Comparison of ENCODE assay signal across 34 cellular contexts in genomic region chr17:46751425-46751824, GRCh38.
DNase-seq lines count a peak whose midpoint lies in the region; ATAC-seq, FAIRE-seq and TF ChIP-seq lines count a peak whose summit lies in the region.
"Had no signal": no experiment of that assay in that cellular context is flagged by ENCODE, and none has a peak within 500 bp of the region (broad histone marks: within the 10 kb centered on the region; RNA-seq: fewer than 3 reads in every experiment).

No MANE protein-coding gene starts in this region.

- dilution Hi-C loops in keratinocyte (cut with MboI; ENCODE audit: extremely low pct_ligation_motif_present, low sequenced_read_pairs): no loop called here

- DNase-seq in bronchial epithelial cell (ENCODE audit: low read depth): peak; percentile 50
- no peak for DNase-seq in foreskin keratinocyte
- DNase-seq in keratinocyte (ENCODE audit: low read depth, low spot score): no peak
- no peak for DNase-seq in OCI-M1 (lab: John Stamatoyannopoulos, UW)
- no peak for DNase-seq in NK-92 (lab: John Stamatoyannopoulos, UW; ENCODE audit: unreplicated experiment)
- DNase-seq in HEK293T (ENCODE audit: extremely low spot score): no peak
- DNase-seq in midbrain (lab: John Stamatoyannopoulos, UW): no peak
- DNase-seq: 8988T; ACHN; AML-193; BE2C; C1 segment of cervical spinal cord; Caco-2; Calu3; CD4-positive, alpha-beta memory T cell; CD4-positive, alpha-beta T cell; CD4-positive, CD25-positive, alpha-beta regulatory T cell; CD8-positive, alpha-beta memory T cell; CD8-positive, alpha-beta T cell; COR-L47; DMS 273 treated with DMSO at 0.1 percent for 48 hours; DMS153; DMS53; DMS79; DMS79 treated with DMSO at 0.1 percent for 48 hours; DND-41; EL had no signal

- peak overlapping the region; percentile 46 for H3K4me2 ChIP-seq in keratinocyte (ENCODE audit: control insufficient read depth, extremely low read depth, insufficient read depth, low read depth, low read length)
- H3K4me2 ChIP-seq: A549; BLaER1; BLaER1 treated with 17β-estradiol and CSF1 and Interleukin-3, amounts not matched to agents 10 nM and 100 nM had no signal

- no peak overlapping the region for H3K27ac ChIP-seq in foreskin keratinocyte
- H3K27ac ChIP-seq in keratinocyte (ENCODE audit: control insufficient read depth, insufficient read depth, low read length): no peak overlapping the region
- H3K27ac ChIP-seq: 22Rv1; A549; BLaER1; BLaER1 treated with 17β-estradiol and CSF1 and Interleukin-3, amounts not matched to agents 10 nM and 100 nM; C4-2B had no signal

- FAIRE-seq in bronchial epithelial cell (lab: Jason Lieb, UNC) (no peak), keratinocyte (lab: Jason Lieb, UNC) (peak; percentile 72)
- FAIRE-seq: A549, D721Med had no signal

- H3K4me1 ChIP-seq in foreskin keratinocyte (peaks cover 22% of the 10 kb centered on the region), keratinocyte (ENCODE audit: control insufficient read depth, extremely low read depth, insufficient read depth, low read length) (peaks cover 30% of the 10 kb centered on the region)
- H3K4me1 ChIP-seq: A549, BE2C, BLaER1, Caco-2 had no signal

- H3K36me3 ChIP-seq in bronchial epithelial cell (ENCODE audit: control insufficient read depth, insufficient read depth, low read length): no peaks in the 10 kb centered on the region
- H3K36me3 ChIP-seq in keratinocyte (ENCODE audit: control insufficient read depth in 2 of 2, extremely low read depth in 1 of 2, insufficient read depth in 2 of 2, low read length in 2 of 2): peaks cover 2 to 4% of the 10 kb centered on the region in 2 experiments

- no peaks in the 10 kb centered on the region for H3K9me3 ChIP-seq in keratinocyte (ENCODE audit: control insufficient read depth, low read depth, low read length)
- H3K9me3 ChIP-seq: A549; BE2C; BLaER1; BLaER1 treated with 17β-estradiol and CSF1 and Interleukin-3, amounts not matched to agents 10 nM and 100 nM; Caco-2 had no signal

- H3K27me3 ChIP-seq in bronchial epithelial cell (ENCODE audit: control insufficient read depth, insufficient read depth, low read length) (no peaks in the 10 kb centered on the region), foreskin keratinocyte (no peaks in the 10 kb centered on the region), keratinocyte (ENCODE audit: control insufficient read depth, extremely low read depth, insufficient read depth, low read length) (no peaks in the 10 kb centered on the region)
- H3K27me3 ChIP-seq: BE2C; BLaER1; BLaER1 treated with 17β-estradiol and CSF1 and Interleukin-3, amounts not matched to agents 10 nM and 100 nM had no signal

- ATAC-seq in esophagus mucosa (peak; percentile 58), foreskin keratinocyte (peak; percentile 21)
- ATAC-seq: A549; CD8-positive, alpha-beta T cell had no signal

- no peak overlapping the region for H3K4me3 ChIP-seq in bronchial epithelial cell (ENCODE audit: low read depth, low read length)
- no peak overlapping the region for H3K4me3 ChIP-seq in keratinocyte (ENCODE audit: control insufficient read depth in 2 of 3, extremely low read depth in 1 of 3, insufficient read depth in 2 of 3, low read depth in 1 of 3, low read length in 3 of 3)
- H3K4me3 ChIP-seq: A549; BLaER1; BLaER1 treated with 17β-estradiol and CSF1 and Interleukin-3, amounts not matched to agents 10 nM and 100 nM had no signal

- no peak overlapping the region for H3K9ac ChIP-seq in keratinocyte (ENCODE audit: control insufficient read depth, extremely low read depth, insufficient read depth, low read length)
- H3K9ac ChIP-seq: BLaER1; BLaER1 treated with 17β-estradiol and CSF1 and Interleukin-3, amounts not matched to agents 10 nM and 100 nM had no signal

- H2AFZ ChIP-seq in keratinocyte (ENCODE audit: control insufficient read depth, low read length): no peak overlapping the region

- TF ChIP-seq CTCF in bronchial epithelial cell (IDR thresholded peaks at IDR 0.05; ENCODE audit: insufficient read depth, low read length, severe bottlenecking) (no peak), foreskin keratinocyte (conservative IDR thresholded peaks at IDR 0.05) (no peak), keratinocyte (optimal IDR thresholded peaks at IDR 0.05 in 1 of 3, IDR thresholded peaks at IDR 0.05 in 1 of 3, conservative IDR thresholded peaks at IDR 0.05 in 1 of 3; ENCODE audit: extremely low read depth in 1 of 3, insufficient read depth in 2 of 3, low read length in 3 of 3) (no peak)

- H4K20me1 ChIP-seq in keratinocyte (ENCODE audit: control insufficient read depth, extremely low read depth, insufficient read depth, low read length): no peaks in the 10 kb centered on the region
- H4K20me1 ChIP-seq: BLaER1; BLaER1 treated with 17β-estradiol and CSF1 and Interleukin-3, amounts not matched to agents 10 nM and 100 nM had no signal

- CTCF ChIA-PET in HEK293T (lab: Yijun Ruan, JAX): no interaction called here

- POLR2A ChIA-PET in HEK293T (lab: Yijun Ruan, JAX): no interaction called here

- H3K9me1 ChIP-seq in keratinocyte (ENCODE audit: control insufficient read depth, extremely low read depth, insufficient read depth, low read length): no peaks in the 10 kb centered on the region

- H3K79me2 ChIP-seq in keratinocyte (ENCODE audit: control insufficient read depth, insufficient read depth, low read length): no peaks in the 10 kb centered on the region

TF ChIP-seq in HEK293T, 16 proteins besides CTCF, POLR2A, EP300 and RAD21:
- TF ChIP-seq CTBP1 (IDR thresholded peaks at IDR 0.05; ENCODE audit: borderline replicate concordance) (no peak), TARDBP (IDR thresholded peaks at IDR 0.05) (no peak), HDGF (IDR thresholded peaks at IDR 0.05; ENCODE audit: borderline replicate concordance) (no peak)
